Comparison of ENCODE assay signal across 23 cellular contexts in the genomic region with DNA sequence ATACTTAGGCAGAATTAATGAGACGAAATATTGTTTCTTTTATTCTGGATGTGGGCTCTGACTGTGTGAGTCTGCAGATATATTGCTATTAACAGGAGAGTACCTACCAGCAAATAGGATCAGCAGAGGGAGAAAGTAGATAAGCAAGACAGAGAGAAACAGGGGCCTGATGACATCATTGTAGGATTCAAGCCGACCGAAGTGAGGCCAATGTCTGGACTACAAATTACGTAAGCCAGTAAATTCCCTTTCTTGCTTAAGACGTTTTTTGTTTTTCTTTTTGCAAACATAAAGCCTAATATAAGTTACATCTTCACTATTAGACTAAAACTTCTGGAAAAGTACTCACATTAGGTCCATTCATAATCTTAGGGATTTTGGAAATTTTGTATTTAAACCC. TPM values are rescaled to one million over a fixed set of nuclear protein-coding genes. Genes with fewer than 3 reads are reported as not detected.
A peak's percentile ranks its signal among the peaks of the same experiment; 100 is the strongest.
DNase-seq lines count a peak whose midpoint lies in the region; ATAC-seq, FAIRE-seq and TF ChIP-seq lines count a peak whose summit lies in the region.
"Had no signal": no experiment of that assay in that cellular context is flagged by ENCODE, and none has a peak within 500 bp of the region (broad histone marks: within the 10 kb centered on the region; RNA-seq: fewer than 3 reads in every experiment).

No MANE protein-coding gene starts in this region.

- H3K4me1 Mint-ChIP-seq in HFFc6 (ENCODE audit: low read depth): no peaks in the 10 kb centered on the region
- H3K4me1 Mint-ChIP-seq: CD8-positive, alpha-beta memory T cell had no signal

- H3K27ac Mint-ChIP-seq in HFFc6: no peak overlapping the region
- H3K27ac Mint-ChIP-seq: CD8-positive, alpha-beta memory T cell had no signal

- peak in 2 of 3 donors; percentile 23 to 59 for DNase-seq in right cardiac atrium
- no peak for DNase-seq in right atrium auricular region (ENCODE audit: low spot score)
- peak; percentile 52 to 82 for DNase-seq in cardiac fibroblast (ENCODE audit: low read depth in 2 of 2)
- peak; percentile 56 for DNase-seq in fibroblast of the aortic adventitia (ENCODE audit: low read depth)
- DNase-seq in HTR-8/SVneo (ENCODE audit: insufficient read length, low spot score): no peak
- DNase-seq in HFFc6: no peak
- no peak for DNase-seq in GM20000 (ENCODE audit: low spot score)
- DNase-seq: CD8-positive, alpha-beta memory T cell; DND-41; GDM1; NCI-H1105 treated with DMSO at 0.1 percent for 48 hours; NCI-H1694 treated with DMSO at 0.1 percent for 48 hours; NCI-H2107; NCI-H2227 treated with DMSO at 0.1 percent for 48 hours; NCI-H526; SIG-M5 had no signal

- no peaks in the 10 kb centered on the region for H3K27me3 ChIP-seq in right cardiac atrium (ENCODE audit: control insufficient read depth, insufficient read depth)
- no peaks in the 10 kb centered on the region for H3K27me3 ChIP-seq in right atrium auricular region
- H3K27me3 ChIP-seq: BLaER1 treated with 17β-estradiol and CSF1 and Interleukin-3, amounts not matched to agents 10 nM and 100 nM had no signal

- intact Hi-C loops in right cardiac atrium (cut with DNase I): no loop called here

- 58% methylated on average over 5 of the region's 5 CpGs for WGBS in right cardiac atrium

- no peak overlapping the region for H3K4me3 ChIP-seq in right cardiac atrium (ENCODE audit: low read length)
- H3K4me3 ChIP-seq in right atrium auricular region: no peak overlapping the region
- no peak overlapping the region for H3K4me3 ChIP-seq in cardiac fibroblast (replicated peaks in 1 of 2; ENCODE audit: low read depth in 2 of 2, low read length in 2 of 2)
- no peak overlapping the region for H3K4me3 ChIP-seq in fibroblast of the aortic adventitia (ENCODE audit: low read depth, low read length)
- H3K4me3 ChIP-seq: BLaER1 treated with 17β-estradiol and CSF1 and Interleukin-3, amounts not matched to agents 10 nM and 100 nM had no signal

- FAIRE-seq in HTR-8/SVneo (lab: Jason Lieb, UNC): no peak
- FAIRE-seq: A204.1, GM12891, GM18507, H1 had no signal

- H3K36me3 ChIP-seq in right atrium auricular region: no peaks in the 10 kb centered on the region
- H3K36me3 ChIP-seq: BLaER1 treated with 17β-estradiol and CSF1 and Interleukin-3, amounts not matched to agents 10 nM and 100 nM had no signal

- ATAC-seq in right cardiac atrium (no peak), HG03045 (IDR thresholded peaks at IDR 0.05; ENCODE audit: unreplicated experiment) (no peak)

- H3K4me1 ChIP-seq in right cardiac atrium (ENCODE audit: control insufficient read depth, insufficient read depth, low read length): no peaks in the 10 kb centered on the region
- no peaks in the 10 kb centered on the region for H3K4me1 ChIP-seq in right atrium auricular region
- H3K4me1 ChIP-seq: BLaER1 treated with 17β-estradiol and CSF1 and Interleukin-3, amounts not matched to agents 10 nM and 100 nM had no signal

- TF ChIP-seq CTCF in right atrium auricular region (IDR thresholded peaks at IDR 0.05): no peak
- no peak for TF ChIP-seq CTCF in cardiac fibroblast (IDR thresholded peaks at IDR 0.05; ENCODE audit: low read depth, low read length)
- TF ChIP-seq CTCF in fibroblast of the aortic adventitia (IDR thresholded peaks at IDR 0.05; ENCODE audit: insufficient read depth, low read length): no peak
- no peak for TF ChIP-seq CTCF in HFFc6 (IDR thresholded peaks at IDR 0.05)
- TF ChIP-seq CTCF in GM20000 (IDR thresholded peaks at IDR 0.05; ENCODE audit: extremely low read depth, missing control alignments): no peak

- H3K9me3 ChIP-seq in right cardiac atrium (ENCODE audit: control insufficient read depth, low read length): no peaks in the 10 kb centered on the region
- H3K9me3 ChIP-seq in right atrium auricular region: no peaks in the 10 kb centered on the region
- H3K9me3 ChIP-seq: BLaER1 treated with 17β-estradiol and CSF1 and Interleukin-3, amounts not matched to agents 10 nM and 100 nM had no signal

- H3K27me3 Mint-ChIP-seq in HFFc6 (ENCODE audit: insufficient read depth): peaks cover 15% of the 10 kb centered on the region
- H3K27me3 Mint-ChIP-seq: CD8-positive, alpha-beta memory T cell had no signal

- H3K4me3 Mint-ChIP-seq in HFFc6: no peak overlapping the region
- H3K4me3 Mint-ChIP-seq: CD8-positive, alpha-beta memory T cell had no signal

- H3K27ac ChIP-seq in right cardiac atrium (ENCODE audit: low read length) (no peak overlapping the region), right atrium auricular region (no peak overlapping the region)
- H3K27ac ChIP-seq: BLaER1 treated with 17β-estradiol and CSF1 and Interleukin-3, amounts not matched to agents 10 nM and 100 nM had no signal

- H3K9me3 Mint-ChIP-seq in HFFc6: no peaks in the 10 kb centered on the region

- H3K36me3 Mint-ChIP-seq in HFFc6 (ENCODE audit: low read depth): no peaks in the 10 kb centered on the region
- H3K36me3 Mint-ChIP-seq: CD8-positive, alpha-beta memory T cell had no signal

RNA-seq across cellular contexts. Expression of a gene that starts 21.4 kb away (rescaled TPM):
- total RNA-seq in right cardiac atrium: 10 to 100 TPM; 55.1 to 76.2 (median 62.9) TPM
- polyA plus RNA-seq in right cardiac atrium: 81.5 TPM
- total RNA-seq in right atrium auricular region: 100 to 1,000 TPM in 1 of 2 donors, 10 to 100 TPM in 1; 80.1 to 106 TPM
- total RNA-seq in fibroblast of the aortic adventitia (ENCODE audit: low replicate concordance): 64.2 and 65.3 TPM in 2 replicates
- total RNA-seq in HFFc6 (2021; fragmentation: NEBNext Ultra II Directional; extraction: Animal tissue kit (Norgen Biotek cat#: 25700)): 10 to 100 TPM; 39.4 to 49.8 (median 43.8) TPM
- total RNA-seq: OCI-LY7 had no signal

Comparison
In these comparisons a context has a peak if more than half of its experiments do, and no peak if none do; other contexts are left out.
1. DNase-seq: peak in right cardiac atrium (2 of 3), cardiac fibroblast (2 of 2) and fibroblast of the aortic adventitia (single experiment); none in right atrium auricular region (single experiment), HTR-8/SVneo (single experiment), HFFc6 (single experiment) and GM20000 (single experiment).